Comparison of ENCODE assay signal across 8 cellular contexts in the genomic region with DNA sequence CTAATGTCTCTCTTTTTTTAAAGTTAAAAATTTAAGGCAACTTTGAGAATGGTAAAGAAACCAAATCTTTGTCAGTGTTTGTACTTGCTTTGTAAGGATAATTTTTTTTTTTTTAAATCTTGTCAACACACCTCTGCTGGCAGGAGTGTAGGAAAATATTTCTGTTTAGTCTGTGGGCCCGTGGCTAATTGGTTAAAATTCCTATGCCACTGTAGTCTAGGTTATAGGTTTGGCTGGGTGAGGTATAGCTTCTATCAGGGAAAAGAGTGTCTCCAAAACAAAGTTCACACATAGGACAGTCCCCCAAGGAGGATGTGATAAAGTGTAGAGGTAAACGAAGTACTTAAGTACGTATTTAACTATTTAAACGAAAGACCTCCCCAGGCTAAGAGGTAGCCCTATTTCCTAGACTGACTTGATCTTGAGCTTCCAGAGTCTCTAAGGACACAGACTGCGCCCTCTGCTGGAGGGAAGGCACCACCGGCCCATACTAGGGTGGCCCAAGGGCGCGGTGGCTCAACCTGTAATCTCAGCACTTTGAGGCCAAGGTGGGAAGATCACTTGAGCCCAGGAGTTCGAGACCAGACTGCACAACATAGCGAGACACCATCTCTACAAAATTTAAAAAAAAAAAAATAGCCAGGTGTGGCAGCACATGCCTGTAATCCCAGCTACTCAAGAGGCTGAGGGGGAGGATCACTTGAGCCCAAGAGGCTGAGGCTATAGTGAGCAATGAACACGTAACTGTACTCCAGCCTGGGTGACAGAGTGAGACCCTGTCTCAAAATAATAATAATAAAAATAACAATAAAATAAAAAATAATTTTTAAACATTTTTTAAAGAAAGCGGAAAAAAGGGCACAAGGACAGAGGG. TPM values are rescaled to one million over a fixed set of nuclear protein-coding genes. Genes with fewer than 3 reads are reported as not detected.
DNase-seq lines count a peak whose midpoint lies in the region; ATAC-seq and TF ChIP-seq lines count a peak whose summit lies in the region.

No MANE protein-coding gene starts in this region.

- intact Hi-C loops in PC-9 (cut with micrococcal nuclease; ENCODE audit: unreplicated experiment), result loop anchor here (1.0 kb wide), 1 partner anchor 38 kb away; no protein-coding TSS in a partner anchor

- no peak overlapping the region for H3K4me3 ChIP-seq in HUES64 (ENCODE audit: low read length)
- H3K4me3 ChIP-seq in PC-9, result no peak overlapping the region

- no peak overlapping the region for H3K4me3 Mint-ChIP-seq in natural killer cell treated with Interleukin-12 subunit alpha and Interleukin-12 subunit beta and Interleukin-15 and Interleukin-18, amount 100 ng/mL, for 72 hours
- no peak overlapping the region for H3K4me3 Mint-ChIP-seq in stimulated activated naive B cell treated with anti-CD40 and anti-IgM and Interleukin-4, amounts not matched to agents 10 μg/mL and 1 μg/mL and 100 μg/mL, for 72 hours

- POLR2A ChIA-PET in PC-9 (lab: Charles Lee; ENCODE audit: unreplicated experiment), result interaction anchor here (0.7 kb wide), 2 partner anchors 65 to 113 kb away, joined by 3 to 7 read pairs; no protein-coding TSS in a partner anchor

- H3K4me2 ChIP-seq in PC-9, result no peak overlapping the region

- CTCF ChIA-PET in PC-9 (lab: Charles Lee), result interaction anchor here (0.6 to 1.2 kb wide), 3 partner anchors 8 to 84 kb away, joined by 3 to 6 read pairs (median 3); no protein-coding TSS in a partner anchor

- no peaks in the 10 kb centered on the region for H3K36me3 Mint-ChIP-seq in natural killer cell treated with Interleukin-12 subunit alpha and Interleukin-12 subunit beta and Interleukin-15 and Interleukin-18, amount 100 ng/mL, for 72 hours
- no peaks in the 10 kb centered on the region for H3K36me3 Mint-ChIP-seq in stimulated activated naive B cell treated with anti-CD40 and anti-IgM and Interleukin-4, amounts not matched to agents 10 μg/mL and 1 μg/mL and 100 μg/mL, for 72 hours

- H3K4me1 Mint-ChIP-seq in natural killer cell treated with Interleukin-12 subunit alpha and Interleukin-12 subunit beta and Interleukin-15 and Interleukin-18, amount 100 ng/mL, for 72 hours (ENCODE audit: low read depth in 2 of 2), result peaks cover 0 to 8% of the 10 kb centered on the region in 2 donors
- H3K4me1 Mint-ChIP-seq in stimulated activated naive B cell treated with anti-CD40 and anti-IgM and Interleukin-4, amounts not matched to agents 10 μg/mL and 1 μg/mL and 100 μg/mL, for 72 hours, result peaks cover 30 to 37% of the 10 kb centered on the region in 2 donors

- H3K9me3 ChIP-seq in HUES64 (ENCODE audit: insufficient read depth, low read depth, low read length) (no peaks in the 10 kb centered on the region), PC-9 (ENCODE audit: insufficient read depth, low read depth) (no peaks in the 10 kb centered on the region)

- no peaks in the 10 kb centered on the region for H3K27me3 Mint-ChIP-seq in natural killer cell treated with Interleukin-12 subunit alpha and Interleukin-12 subunit beta and Interleukin-15 and Interleukin-18, amount 100 ng/mL, for 72 hours
- H3K27me3 Mint-ChIP-seq in stimulated activated naive B cell treated with anti-CD40 and anti-IgM and Interleukin-4, amounts not matched to agents 10 μg/mL and 1 μg/mL and 100 μg/mL, for 72 hours, result no peaks in the 10 kb centered on the region

- peaks cover 12% of the 10 kb centered on the region for H3F3A ChIP-seq in PC-9 (ENCODE audit: insufficient read depth, low read depth)

- no peak overlapping the region for H3K9ac ChIP-seq in HUES64 (ENCODE audit: low read depth, low read length)

- no TSS peak for BruUV-seq in PC-9 (replicated peaks; lab: Mats Ljungman, UMichigan)

- H3K27ac ChIP-seq in HUES64 (ENCODE audit: low read depth, low read length) (peak overlapping the region; percentile 60; the same call in 1 of the 2 replicates), PC-9 (no peak overlapping the region)

- ATAC-seq in esophagus mucosa (peak; percentile 49), GM19035 (IDR thresholded peaks at IDR 0.05; ENCODE audit: unreplicated experiment) (no peak)
- ATAC-seq in natural killer cell treated with Interleukin-12 subunit alpha and Interleukin-12 subunit beta and Interleukin-15 and Interleukin-18, amount 100 ng/mL, for 72 hours, result peak; percentile 46 to 57
- ATAC-seq in stimulated activated naive B cell treated with anti-CD40 and anti-IgM and Interleukin-4, amounts not matched to agents 10 μg/mL and 1 μg/mL and 100 μg/mL, for 72 hours (replicated peaks), result peak; percentile 45 to 57

- H3K9me3 Mint-ChIP-seq in natural killer cell treated with Interleukin-12 subunit alpha and Interleukin-12 subunit beta and Interleukin-15 and Interleukin-18, amount 100 ng/mL, for 72 hours, result no peaks in the 10 kb centered on the region
- H3K9me3 Mint-ChIP-seq in stimulated activated naive B cell treated with anti-CD40 and anti-IgM and Interleukin-4, amounts not matched to agents 10 μg/mL and 1 μg/mL and 100 μg/mL, for 72 hours, result no peaks in the 10 kb centered on the region

- H3K4me1 ChIP-seq in HUES64 (ENCODE audit: insufficient read depth, low read length) (peaks cover 23% of the 10 kb centered on the region), PC-9 (replicated peaks; ENCODE audit: insufficient read depth) (peaks cover 13% of the 10 kb centered on the region; the same call in 1 of the 2 replicates)

- H3K36me3 ChIP-seq in HUES64 (ENCODE audit: insufficient read depth, low read length), result no peaks in the 10 kb centered on the region
- H3K36me3 ChIP-seq in PC-9 (ENCODE audit: low read depth), result no peaks in the 10 kb centered on the region

- WGBS in HUES64, result 28% methylated on average over 11 of the region's 12 CpGs

- DNase-seq in GDM1 (lab: John Stamatoyannopoulos, UW), result peak; percentile 57
- peak; percentile 67 to 80 for DNase-seq in PC-9
- peak; percentile 74 for DNase-seq in activated T-cell treated with anti-CD3 and anti-CD28 coated beads for 48 hours (ENCODE audit: low read depth)
- DNase-seq in natural killer cell treated with Interleukin-12 subunit alpha and Interleukin-12 subunit beta and Interleukin-15 and Interleukin-18, amount 100 ng/mL, for 72 hours (ENCODE audit: low spot score), result peak; percentile 84
- DNase-seq in stimulated activated naive B cell treated with anti-CD40 and anti-IgM and Interleukin-4, amounts not matched to agents 10 μg/mL and 1 μg/mL and 100 μg/mL, for 72 hours, result peak; percentile 57

- no peak overlapping the region for H3K27ac Mint-ChIP-seq in natural killer cell treated with Interleukin-12 subunit alpha and Interleukin-12 subunit beta and Interleukin-15 and Interleukin-18, amount 100 ng/mL, for 72 hours
- peak overlapping the region; percentile 67 for H3K27ac Mint-ChIP-seq in stimulated activated naive B cell treated with anti-CD40 and anti-IgM and Interleukin-4, amounts not matched to agents 10 μg/mL and 1 μg/mL and 100 μg/mL, for 72 hours

- no peaks in the 10 kb centered on the region for H3K79me2 ChIP-seq in PC-9 (ENCODE audit: low read depth)

- peak; percentile 88 for TF ChIP-seq CTCF in PC-9 (conservative IDR thresholded peaks at IDR 0.05)

- H2AFZ ChIP-seq in PC-9, result no peak overlapping the region

- H3K27me3 ChIP-seq in HUES64 (ENCODE audit: insufficient read depth, low read length) (no peaks in the 10 kb centered on the region), PC-9 (ENCODE audit: insufficient read depth, low read depth) (no peaks in the 10 kb centered on the region)

- no peaks in the 10 kb centered on the region for H4K20me1 ChIP-seq in PC-9 (ENCODE audit: insufficient read depth)

- H3K9me2 ChIP-seq in PC-9 (ENCODE audit: insufficient read depth), result no peaks in the 10 kb centered on the region

RNA-seq across cellular contexts. Expression of gene TEX44, which starts 8.9 kb away (rescaled TPM):
- polyA plus RNA-seq in HUES64 (2013, experiment 1 of 2), result not detected
- polyA plus RNA-seq in HUES64 (2013, experiment 2 of 2), result not detected
- total RNA-seq in PC-9 (2021) (not detected in 2 replicates), esophagus mucosa (not detected)
- not detected for total RNA-seq in natural killer cell treated with Interleukin-12 subunit alpha and Interleukin-12 subunit beta and Interleukin-15 and Interleukin-18, amount 100 ng/mL, for 72 hours
